Comparison of ENCODE assay signal across 1 cellular context in genomic region chr1:182644863-182645262, GRCh38.
TF ChIP-seq lines count a peak whose summit lies in the region.

No MANE protein-coding gene starts in this region.

TF ChIP-seq in K562, 482 proteins besides CTCF, POLR2A, EP300 and RAD21:
- TF ChIP-seq, protein P1, sequence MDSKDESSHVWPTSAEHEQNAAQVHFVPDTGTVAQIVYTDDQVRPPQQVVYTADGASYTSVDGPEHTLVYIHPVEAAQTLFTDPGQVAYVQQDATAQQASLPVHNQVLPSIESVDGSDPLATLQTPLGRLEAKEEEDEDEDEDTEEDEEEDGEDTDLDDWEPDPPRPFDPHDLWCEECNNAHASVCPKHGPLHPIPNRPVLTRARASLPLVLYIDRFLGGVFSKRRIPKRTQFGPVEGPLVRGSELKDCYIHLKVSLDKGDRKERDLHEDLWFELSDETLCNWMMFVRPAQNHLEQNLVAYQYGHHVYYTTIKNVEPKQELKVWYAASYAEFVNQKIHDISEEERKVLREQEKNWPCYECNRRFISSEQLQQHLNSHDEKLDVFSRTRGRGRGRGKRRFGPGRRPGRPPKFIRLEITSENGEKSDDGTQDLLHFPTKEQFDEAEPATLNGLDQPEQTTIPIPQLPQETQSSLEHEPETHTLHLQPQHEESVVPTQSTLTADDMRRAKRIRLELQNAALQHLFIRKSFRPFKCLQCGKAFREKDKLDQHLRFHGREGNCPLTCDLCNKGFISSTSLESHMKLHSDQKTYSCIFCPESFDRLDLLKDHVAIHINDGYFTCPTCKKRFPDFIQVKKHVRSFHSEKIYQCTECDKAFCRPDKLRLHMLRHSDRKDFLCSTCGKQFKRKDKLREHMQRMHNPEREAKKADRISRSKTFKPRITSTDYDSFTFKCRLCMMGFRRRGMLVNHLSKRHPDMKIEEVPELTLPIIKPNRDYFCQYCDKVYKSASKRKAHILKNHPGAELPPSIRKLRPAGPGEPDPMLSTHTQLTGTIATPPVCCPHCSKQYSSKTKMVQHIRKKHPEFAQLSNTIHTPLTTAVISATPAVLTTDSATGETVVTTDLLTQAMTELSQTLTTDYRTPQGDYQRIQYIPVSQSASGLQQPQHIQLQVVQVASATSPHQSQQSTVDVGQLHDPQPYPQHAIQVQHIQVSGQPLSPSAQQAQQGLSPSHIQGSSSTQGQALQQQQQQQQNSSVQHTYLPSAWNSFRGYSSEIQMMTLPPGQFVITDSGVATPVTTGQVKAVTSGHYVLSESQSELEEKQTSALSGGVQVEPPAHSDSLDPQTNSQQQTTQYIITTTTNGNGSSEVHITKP (IDR thresholded peaks at IDR 0.05; ENCODE audit: partially characterized antibody): peak; percentile 86
- no peak for TF ChIP-seq FOXP1 (CRISPR knock-in tag; IDR thresholded peaks at IDR 0.05)
- TF ChIP-seq HNRNPLL (IDR thresholded peaks at IDR 0.05; ENCODE audit: low read depth, low read length, poor library complexity, severe bottlenecking): no peak
- 0 out of 2 replicates have a peak, but pooled peaks have one; percentile 23 for TF ChIP-seq ZBTB17 (CRISPR knock-in tag; IDR thresholded peaks at IDR 0.05)
TF ChIP-seq in K562: peak in this region for 2.
